8 cellular contexts compared by ENCODE assay signal in genomic region chr6:106085687-106085983, GRCh38. TPM values are rescaled to one million over a fixed set of nuclear protein-coding genes. Genes with fewer than 3 reads are reported as not detected.
DNase-seq lines count a peak whose midpoint lies in the region; FAIRE-seq and TF ChIP-seq lines count a peak whose summit lies in the region.

No MANE protein-coding gene starts in this region.

- H3K27me3 ChIP-seq in GM06990 (replicated peaks; ENCODE audit: control insufficient read depth, insufficient read depth, low read length) = no peaks in the 10 kb centered on the region; the same call in 1 of the 2 replicates
- H3K27me3 ChIP-seq in SJSA1 (replicated peaks) = no peaks in the 10 kb centered on the region
- H3K27me3 ChIP-seq in fibroblast of lung (ENCODE audit: control insufficient read depth, insufficient read depth, low read length) = no peaks in the 10 kb centered on the region

- H2AFZ ChIP-seq in fibroblast of lung (ENCODE audit: low read length) = peak overlapping the region; percentile 41

- DNase-seq in GM06990 (ENCODE audit: extremely low read depth, insufficient read length) = no peak
- DNase-seq in SJSA1 (ENCODE audit: low read depth in 1 of 2, low spot score in 2 of 2) = peak in 1 of 2 experiments; percentile 49
- DNase-seq in fibroblast of lung (ENCODE audit: low read depth in 2 of 2) = peak in 1 of 2 donors; percentile 53
- no peak for DNase-seq in retinal pigment epithelial cell (ENCODE audit: low read depth)
- DNase-seq in DMS153 treated with DMSO at 0.1 percent for 48 hours (lab: John Stamatoyannopoulos, UW; ENCODE audit: unreplicated experiment) = no peak
- no peak for DNase-seq in ureter (ENCODE audit: low spot score)
- DNase-seq in HTR-8/SVneo (ENCODE audit: insufficient read length, low spot score) = no peak
- no peak for DNase-seq in NCI-H2227 treated with DMSO at 0.1 percent for 48 hours (lab: John Stamatoyannopoulos, UW)

- H3K4me3 ChIP-seq in GM06990 (replicated peaks; ENCODE audit: low read depth, low read length) (peak overlapping the region; percentile 70), SJSA1 (peak overlapping the region; percentile 41), fibroblast of lung (replicated peaks in 1 of 4; ENCODE audit: control extremely low read depth in 1 of 4, insufficient read depth in 1 of 4, low read depth in 3 of 4, low read length in 4 of 4) (peak overlapping the region; percentile 50 to 83 (median 61)), retinal pigment epithelial cell (ENCODE audit: low read length) (peak overlapping the region; percentile 52)

- H3K9me3 ChIP-seq in SJSA1 (replicated peaks) (no peaks in the 10 kb centered on the region), fibroblast of lung (ENCODE audit: control insufficient read depth, insufficient read depth, low read depth, low read length) (no peaks in the 10 kb centered on the region)

- H3K79me2 ChIP-seq in fibroblast of lung (ENCODE audit: control insufficient read depth, insufficient read depth, low read length) = peaks cover 19% of the 10 kb centered on the region

- H3K4me1 ChIP-seq in SJSA1 (replicated peaks) (peaks cover 59% of the 10 kb centered on the region), fibroblast of lung (ENCODE audit: control insufficient read depth, extremely low read depth, insufficient read depth, low read length) (peaks cover 13% of the 10 kb centered on the region)

- FAIRE-seq in HTR-8/SVneo (lab: Jason Lieb, UNC) = no peak

- TF ChIP-seq CTCF in GM06990 (IDR thresholded peaks at IDR 0.05; ENCODE audit: insufficient read depth, low read length, poor library complexity, severe bottlenecking) (no peak), fibroblast of lung (conservative IDR thresholded peaks at IDR 0.05 in 1 of 2, IDR thresholded peaks at IDR 0.05 in 1 of 2; ENCODE audit: low read depth in 1 of 2, low read length in 2 of 2) (no peak), retinal pigment epithelial cell (conservative IDR thresholded peaks at IDR 0.05; ENCODE audit: low read depth, low read length) (no peak)

- H3K9ac ChIP-seq in fibroblast of lung (ENCODE audit: insufficient read depth, low read length) = peak overlapping the region; percentile 53

- H3K27ac ChIP-seq in SJSA1 (peak overlapping the region; percentile 53), fibroblast of lung (ENCODE audit: insufficient read depth, low read length) (peak overlapping the region; percentile 58)

- peaks cover 1% of the 10 kb centered on the region for H3K36me3 ChIP-seq in GM06990 (ENCODE audit: control insufficient read depth, insufficient read depth, low read length)
- H3K36me3 ChIP-seq in SJSA1 = no peaks in the 10 kb centered on the region
- no peaks in the 10 kb centered on the region for H3K36me3 ChIP-seq in fibroblast of lung (ENCODE audit: control insufficient read depth, insufficient read depth, low read length)

- no peaks in the 10 kb centered on the region for H4K20me1 ChIP-seq in fibroblast of lung (ENCODE audit: control insufficient read depth, extremely low read depth, insufficient read depth, low read length)

- peak overlapping the region; percentile 90 for H3K4me2 ChIP-seq in fibroblast of lung (ENCODE audit: extremely low read depth, insufficient read depth, low read length)

RNA-seq across cellular contexts. Expression of gene PRDM1, which starts 0.5 kb away (rescaled TPM):
- total RNA-seq in SJSA1 (2014; rRNA removed; shearing (Covaris generic)) = 0.84 and 1.3 TPM in 2 replicates
- total RNA-seq in fibroblast of lung (2.3 and 5.4 TPM in 2 replicates), ureter (18.2 TPM)
- 2.8 TPM in 2 replicates for polyA plus RNA-seq in fibroblast of lung
- 1.9 and 2.1 TPM in 2 replicates for polyA plus RNA-seq in fibroblast of lung (2012)
- 5.4 and 9.6 TPM in 2 replicates for polyA minus RNA-seq in fibroblast of lung (ENCODE audit: low replicate concordance)
